In the genomic region with DNA sequence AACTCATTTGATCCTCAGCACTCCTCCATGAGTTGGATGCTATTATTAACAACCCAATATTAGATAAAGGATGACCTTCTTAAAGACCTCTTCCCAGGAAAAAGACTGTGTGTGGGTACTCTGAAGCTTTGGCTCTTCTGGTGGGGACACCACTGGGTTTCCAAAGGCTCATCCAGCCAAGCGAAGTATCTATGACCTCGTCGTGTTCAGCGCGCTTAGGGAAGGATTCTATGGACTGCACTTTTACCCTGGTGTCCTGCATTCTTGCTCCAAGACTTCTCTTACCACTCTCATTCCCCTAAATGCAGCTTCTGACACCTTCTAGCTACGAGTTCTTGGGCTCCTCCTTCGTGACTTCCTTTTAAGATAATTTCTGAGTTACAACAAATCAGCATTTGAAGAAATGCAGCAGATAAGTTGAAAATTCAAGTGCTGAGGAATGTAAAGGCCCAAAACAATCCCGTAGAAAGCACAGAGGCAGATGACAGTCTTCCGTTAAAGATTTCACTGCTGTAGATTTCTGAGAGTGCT, we compare ENCODE assay signal across 9 cellular contexts. TPM values are rescaled to one million over a fixed set of nuclear protein-coding genes. Genes with fewer than 3 reads are reported as not detected.
A peak's percentile ranks its signal among the peaks of the same experiment; 100 is the strongest.
DNase-seq lines count a peak whose midpoint lies in the region; ATAC-seq, FAIRE-seq and TF ChIP-seq lines count a peak whose summit lies in the region.
"Had no signal": no experiment of that assay in that cellular context is flagged by ENCODE, and none has a peak within 500 bp of the region (broad histone marks: within the 10 kb centered on the region; RNA-seq: fewer than 3 reads in every experiment).

No MANE protein-coding gene starts in this region.

- H3K4me1 ChIP-seq in Panc1 (ENCODE audit: control insufficient read depth, insufficient read depth, low read length), result peaks cover 15% of the 10 kb centered on the region
- peaks cover 42% of the 10 kb centered on the region for H3K4me1 ChIP-seq in endothelial cell of umbilical vein (ENCODE audit: control insufficient read depth, extremely low read depth, insufficient read depth, low read length)
- H3K4me1 ChIP-seq in mucosa of rectum (ENCODE audit: control insufficient read depth in 2 of 2, insufficient read depth in 2 of 2, low read length in 2 of 2), result peaks cover 0 to 9% of the 10 kb centered on the region in 2 donors
- H3K4me1 ChIP-seq in tibial artery, result peaks cover 0 to 34% (median 14%) of the 10 kb centered on the region in 4 donors

- H3K9ac ChIP-seq in endothelial cell of umbilical vein (replicated peaks; ENCODE audit: extremely low read depth, insufficient read depth, low read length) (peak overlapping the region; percentile 65), mucosa of rectum (ENCODE audit: low read depth in 1 of 2, low read length in 2 of 2) (peak overlapping the region; percentile 71 to 80)

- in situ Hi-C loops in Panc1 (cut with HindIII; ENCODE audit: low pct_unique_long_range_greater_than_20kb, low sequenced_read_pairs), result no loop called here

- no peaks in the 10 kb centered on the region for H3K4me1 Mint-ChIP-seq in immature natural killer cell

- peaks cover 0 to 1% (median 0%) of the 10 kb centered on the region in 3 donors for H3K27me3 Mint-ChIP-seq in immature natural killer cell (ENCODE audit: low read depth in 3 of 3)

- BruUV-seq in Panc1 (replicated peaks; lab: Mats Ljungman, UMichigan) (no TSS peak), endothelial cell of umbilical vein (replicated peaks; lab: Mats Ljungman, UMichigan) (TSS peak; percentile 68)

- dilution Hi-C loops in endothelial cell of umbilical vein (cut with MboI; ENCODE audit: extremely low pct_ligation_motif_present, low sequenced_read_pairs), result no loop called here

- H3K9me3 Mint-ChIP-seq in immature natural killer cell, result peaks cover 0 to 12% (median 6%) of the 10 kb centered on the region in 6 donors

- no peak for DNase-seq in Panc1 (ENCODE audit: low read depth, low spot score)
- DNase-seq in endothelial cell of umbilical vein (ENCODE audit: low read depth, low spot score), result no peak
- DNase-seq in tibial artery, result no peak
- no peak for DNase-seq in stimulated activated CD4-positive, alpha-beta T cell treated with anti-CD3 and anti-CD28 coated beads, Interleukin-15, amount 100 ng/mL, for 24 hours
- no peak for DNase-seq in immature natural killer cell
- no peak for DNase-seq in RPMI8226
- DNase-seq: activated CD4-positive, CD25-positive, alpha-beta regulatory T cell treated with anti-CD3 and anti-CD28 coated beads, Interleukin-2, amount 50 U/mL, for 72 hours had no signal

- TF ChIP-seq CTCF in Panc1 (IDR thresholded peaks at IDR 0.05) (no peak), endothelial cell of umbilical vein (IDR thresholded peaks at IDR 0.05; ENCODE audit: extremely low read depth in 1 of 2, insufficient read depth in 1 of 2, low read depth in 1 of 2, low read length in 2 of 2) (no peak), tibial artery (IDR thresholded peaks at IDR 0.05) (no peak)

- H3K9me1 ChIP-seq in endothelial cell of umbilical vein (replicated peaks; ENCODE audit: control insufficient read depth, extremely low read depth, insufficient read depth, low read length), result no peaks in the 10 kb centered on the region

- H3K4me3 ChIP-seq in Panc1 (ENCODE audit: low read depth in 2 of 2, low read length in 2 of 2) (peak overlapping the region; percentile 42 to 65; a peak in 3 of 4 replicates), endothelial cell of umbilical vein (replicated peaks in 1 of 3; ENCODE audit: insufficient read depth in 1 of 3, low read depth in 1 of 3, low read length in 3 of 3) (peak overlapping the region in 1 of 3 experiments; percentile 59), mucosa of rectum (ENCODE audit: low read length in 2 of 2) (peak overlapping the region; percentile 84 to 87), tibial artery (peak overlapping the region; percentile 57 to 59)

- peak overlapping the region; percentile 91 for H3K27ac ChIP-seq in Panc1 (ENCODE audit: low read length)
- H3K27ac ChIP-seq in endothelial cell of umbilical vein (ENCODE audit: insufficient read depth, low read depth, low read length), result peak overlapping the region; percentile 64
- H3K27ac ChIP-seq in mucosa of rectum (ENCODE audit: low read depth in 2 of 2, low read length in 2 of 2), result peak overlapping the region; percentile 93 to 97
- H3K27ac ChIP-seq in tibial artery, result peak overlapping the region; percentile 76 to 78

- H3K27me3 ChIP-seq in Panc1 (ENCODE audit: control insufficient read depth, insufficient read depth, low read length), result no peaks in the 10 kb centered on the region
- no peaks in the 10 kb centered on the region for H3K27me3 ChIP-seq in endothelial cell of umbilical vein (ENCODE audit: control insufficient read depth in 2 of 2, insufficient read depth in 2 of 2, low read length in 2 of 2)
- H3K27me3 ChIP-seq in mucosa of rectum (ENCODE audit: control insufficient read depth in 2 of 2, insufficient read depth in 2 of 2, low read length in 2 of 2), result no peaks in the 10 kb centered on the region
- no peaks in the 10 kb centered on the region for H3K27me3 ChIP-seq in tibial artery

- TF ChIP-seq POLR2A in endothelial cell of umbilical vein (IDR thresholded peaks at IDR 0.05; ENCODE audit: low read depth, low read length), result no peak

- H4K20me1 ChIP-seq in endothelial cell of umbilical vein (replicated peaks; ENCODE audit: control insufficient read depth, extremely low read depth, insufficient read depth, low read length), result no peaks in the 10 kb centered on the region

- H3K79me2 ChIP-seq in endothelial cell of umbilical vein (ENCODE audit: control insufficient read depth, insufficient read depth, low read length), result peaks cover 1% of the 10 kb centered on the region

- intact Hi-C loops in Panc1 (cut with micrococcal nuclease; ENCODE audit: unreplicated experiment), result no loop called here
- intact Hi-C loops in endothelial cell of umbilical vein (cut with micrococcal nuclease), result loop anchor here (1.0 to 5.0 kb wide), 2 partner anchors 97 to 304 kb away; no protein-coding TSS in a partner anchor
- intact Hi-C loops in tibial artery (cut with DNase I; ENCODE audit: low total_unique reads), result no loop called here

- H3K9me3 ChIP-seq in Panc1 (ENCODE audit: control insufficient read depth, insufficient read depth, low read depth, low read length) (no peaks in the 10 kb centered on the region), endothelial cell of umbilical vein (replicated peaks; ENCODE audit: control insufficient read depth, insufficient read depth, low read length) (no peaks in the 10 kb centered on the region), mucosa of rectum (ENCODE audit: control insufficient read depth in 2 of 2, low read length in 2 of 2) (no peaks in the 10 kb centered on the region), tibial artery (no peaks in the 10 kb centered on the region)

- H3K36me3 Mint-ChIP-seq in immature natural killer cell, result no peaks in the 10 kb centered on the region

- POLR2A ChIA-PET in Panc1 (lab: Charles Lee), result interaction anchor here (0.6 kb wide), 2 partner anchors 141 to 528 kb away, joined by 6 to 7 read pairs; no protein-coding TSS in a partner anchor
- POLR2A ChIA-PET in endothelial cell of umbilical vein (lab: Charles Lee), result interaction anchor here (0.7 kb wide), 2 partner anchors 32 to 69 kb away, joined by 5 to 7 read pairs; no protein-coding TSS in a partner anchor

- FAIRE-seq in endothelial cell of umbilical vein (lab: Jason Lieb, UNC), result no peak

- H3K4me2 ChIP-seq in endothelial cell of umbilical vein (ENCODE audit: insufficient read depth, low read length), result peak overlapping the region; percentile 51

- H2AFZ ChIP-seq in endothelial cell of umbilical vein (ENCODE audit: low read depth, low read length), result peak overlapping the region; percentile 81

- CTCF ChIA-PET in Panc1 (lab: Charles Lee), result interaction anchor here (0.6 kb wide), 2 partner anchors 10 to 15 kb away, joined by 4 read pairs; no protein-coding TSS in a partner anchor
- CTCF ChIA-PET in endothelial cell of umbilical vein (lab: Charles Lee), result interaction anchor here (0.9 to 2.6 kb wide), 4 partner anchors 16 to 863 kb away, joined by 3 to 11 read pairs (median 3); no protein-coding TSS in a partner anchor

- ATAC-seq in Panc1 (peak; percentile 52), GM21360 (IDR thresholded peaks at IDR 0.05; ENCODE audit: unreplicated experiment) (no peak)

- no peak overlapping the region for H3K27ac Mint-ChIP-seq in immature natural killer cell

- no peak overlapping the region for H3K4me3 Mint-ChIP-seq in immature natural killer cell

- H3K36me3 ChIP-seq in Panc1 (ENCODE audit: control insufficient read depth, insufficient read depth, low read length) (no peaks in the 10 kb centered on the region), endothelial cell of umbilical vein (ENCODE audit: control insufficient read depth in 2 of 2, extremely low read depth in 1 of 2, insufficient read depth in 2 of 2, low read length in 2 of 2) (no peaks in the 10 kb centered on the region), mucosa of rectum (ENCODE audit: control insufficient read depth in 2 of 2, insufficient read depth in 2 of 2, low read length in 2 of 2) (peaks cover 0 to 4% of the 10 kb centered on the region in 2 donors), tibial artery (no peaks in the 10 kb centered on the region)

TF ChIP-seq in endothelial cell of umbilical vein, 7 proteins besides CTCF, POLR2A, EP300 and RAD21:
- TF ChIP-seq JUN (IDR thresholded peaks at IDR 0.05; ENCODE audit: borderline replicate concordance, insufficient read depth, insufficient read length, low read depth) (no peak), GATA2 (IDR thresholded peaks at IDR 0.05; ENCODE audit: insufficient read depth, insufficient read length, low read depth, low read length) (no peak)
TF ChIP-seq in endothelial cell of umbilical vein: peak in this region for 0.

RNA-seq across cellular contexts. Expression of a gene that starts 0.7 kb away (rescaled TPM):
- total RNA-seq in Panc1 (2021; ENCODE audit: unreplicated experiment) (4.1 TPM), endothelial cell of umbilical vein (13.4 and 16.9 TPM in 2 replicates)
- 3.7 TPM for polyA plus RNA-seq in Panc1 (2012; ENCODE audit: insufficient read length)
- polyA plus RNA-seq in endothelial cell of umbilical vein (7.7 and 8.6 TPM in 2 replicates), immature natural killer cell (1 to 10 TPM in 1 of 3 donors, under 1 TPM in 1, not detected in 1; 0.78 to 1.3 TPM)
- 13.5 and 17.9 TPM in 2 replicates for polyA plus RNA-seq in endothelial cell of umbilical vein (2011; cell fraction: cytosol; rRNA removed)
- polyA plus RNA-seq in endothelial cell of umbilical vein (2011; cell fraction: nucleus; rRNA removed), result 11.9 and 14.3 TPM in 2 replicates
- polyA plus RNA-seq in endothelial cell of umbilical vein (2012), result 12.8 and 16.1 TPM in 2 replicates
- polyA minus RNA-seq in endothelial cell of umbilical vein, result 6.5 and 10.3 TPM in 2 replicates
- polyA minus RNA-seq in endothelial cell of umbilical vein (2011; cell fraction: cytosol; rRNA and poly(A)+ RNA removed), result 14.3 TPM
- 10.6 and 11.9 TPM in 2 replicates for polyA minus RNA-seq in endothelial cell of umbilical vein (2011; cell fraction: nucleus; rRNA and poly(A)+ RNA removed)
